In genomic region chr7:158030071-158030470, GRCh38 we compare ENCODE assay signal across 2 cellular contexts.
TF ChIP-seq lines count a peak whose summit lies in the region.

No MANE protein-coding gene starts in this region.

TF ChIP-seq in H1, 55 proteins besides CTCF, POLR2A, EP300 and RAD21 (continued from another document):
- TF ChIP-seq HDAC6 (IDR thresholded peaks at IDR 0.05; ENCODE audit: low read depth, low read length) (no peak), BACH1 (IDR thresholded peaks at IDR 0.05; ENCODE audit: low read length) (no peak)

TF ChIP-seq in neural cell, 6 proteins besides CTCF, POLR2A, EP300 and RAD21 (continued from another document):
- TF ChIP-seq, protein P1, sequence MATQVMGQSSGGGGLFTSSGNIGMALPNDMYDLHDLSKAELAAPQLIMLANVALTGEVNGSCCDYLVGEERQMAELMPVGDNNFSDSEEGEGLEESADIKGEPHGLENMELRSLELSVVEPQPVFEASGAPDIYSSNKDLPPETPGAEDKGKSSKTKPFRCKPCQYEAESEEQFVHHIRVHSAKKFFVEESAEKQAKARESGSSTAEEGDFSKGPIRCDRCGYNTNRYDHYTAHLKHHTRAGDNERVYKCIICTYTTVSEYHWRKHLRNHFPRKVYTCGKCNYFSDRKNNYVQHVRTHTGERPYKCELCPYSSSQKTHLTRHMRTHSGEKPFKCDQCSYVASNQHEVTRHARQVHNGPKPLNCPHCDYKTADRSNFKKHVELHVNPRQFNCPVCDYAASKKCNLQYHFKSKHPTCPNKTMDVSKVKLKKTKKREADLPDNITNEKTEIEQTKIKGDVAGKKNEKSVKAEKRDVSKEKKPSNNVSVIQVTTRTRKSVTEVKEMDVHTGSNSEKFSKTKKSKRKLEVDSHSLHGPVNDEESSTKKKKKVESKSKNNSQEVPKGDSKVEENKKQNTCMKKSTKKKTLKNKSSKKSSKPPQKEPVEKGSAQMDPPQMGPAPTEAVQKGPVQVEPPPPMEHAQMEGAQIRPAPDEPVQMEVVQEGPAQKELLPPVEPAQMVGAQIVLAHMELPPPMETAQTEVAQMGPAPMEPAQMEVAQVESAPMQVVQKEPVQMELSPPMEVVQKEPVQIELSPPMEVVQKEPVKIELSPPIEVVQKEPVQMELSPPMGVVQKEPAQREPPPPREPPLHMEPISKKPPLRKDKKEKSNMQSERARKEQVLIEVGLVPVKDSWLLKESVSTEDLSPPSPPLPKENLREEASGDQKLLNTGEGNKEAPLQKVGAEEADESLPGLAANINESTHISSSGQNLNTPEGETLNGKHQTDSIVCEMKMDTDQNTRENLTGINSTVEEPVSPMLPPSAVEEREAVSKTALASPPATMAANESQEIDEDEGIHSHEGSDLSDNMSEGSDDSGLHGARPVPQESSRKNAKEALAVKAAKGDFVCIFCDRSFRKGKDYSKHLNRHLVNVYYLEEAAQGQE (IDR thresholded peaks at IDR 0.05; ENCODE audit: borderline replicate concordance): no peak
- no peak for TF ChIP-seq EZH2 (IDR thresholded peaks at IDR 0.05; ENCODE audit: borderline replicate concordance, insufficient read depth, low read length, poor library complexity, severe bottlenecking)
- TF ChIP-seq SMC3 (conservative IDR thresholded peaks at IDR 0.05; ENCODE audit: poor library complexity): no peak
TF ChIP-seq in neural cell: peak in this region for 0.
